In genomic region chr7:150737265-150738055, GRCh38 we compare ENCODE assay signal across 8 cellular contexts. TPM values are rescaled to one million over a fixed set of nuclear protein-coding genes. Genes with fewer than 3 reads are reported as not detected.
DNase-seq lines count a peak whose midpoint lies in the region; ATAC-seq, FAIRE-seq and TF ChIP-seq lines count a peak whose summit lies in the region.

Gene GIMAP5, plus strand, starts transcription at chr7:150737418. Its CDS starts 3,467 bp downstream, at chr7:150740885.

- FAIRE-seq in frontal cortex (lab: Jason Lieb, UNC) = no peak

- H3K4me3 Mint-ChIP-seq in GM23338 (no peak within 1 kb of the TSS), endothelial cell (ENCODE audit: unreplicated experiment) (peak within 1 kb of the TSS; percentile 94)

- H3K36me3 ChIP-seq in GM23338 (ENCODE audit: insufficient read depth) = no peaks in the 10 kb centered on the region

- H4K20me1 ChIP-seq in GM23338 (replicated peaks; ENCODE audit: insufficient read depth) = peaks cover 32% of the 10 kb centered on the region

- H3K27me3 Mint-ChIP-seq in GM23338 (ENCODE audit: insufficient read depth, low read depth, poor library complexity) = peaks cover 100% of the 10 kb centered on the region
- H3K27me3 Mint-ChIP-seq in endothelial cell (ENCODE audit: unreplicated experiment) = peaks cover 3% of the 10 kb centered on the region

- no peaks in the 10 kb centered on the region for H3K79me2 ChIP-seq in GM23338 (replicated peaks; ENCODE audit: insufficient read depth)

- no peak within 1 kb of the TSS for H3K4me2 ChIP-seq in GM23338

- no peak for ATAC-seq in GM23338
- ATAC-seq in activated CD4-positive, CD25-positive, alpha-beta regulatory T cell treated with anti-CD3 and anti-CD28 coated beads, Interleukin-2, amount 50 U/mL, for 24 hours = peak; percentile 70 to 74

- H3K4me1 Mint-ChIP-seq in GM23338 (peaks cover 8% of the 10 kb centered on the region; the same call in 1 of the 3 replicates), endothelial cell (ENCODE audit: unreplicated experiment) (peaks cover 71% of the 10 kb centered on the region)

- H3K9me2 ChIP-seq in GM23338 (ENCODE audit: insufficient read depth) = no peaks in the 10 kb centered on the region

- H3F3A ChIP-seq in GM23338 (replicated peaks; ENCODE audit: low read depth) = no peaks in the 10 kb centered on the region

- H3K4me3 ChIP-seq in GM23338 = no peak within 1 kb of the TSS

- H2AFZ ChIP-seq in GM23338 = no peak within 1 kb of the TSS

- H3K9me3 Mint-ChIP-seq in GM23338 (peaks cover 13% of the 10 kb centered on the region), endothelial cell (ENCODE audit: unreplicated experiment) (peaks cover 4% of the 10 kb centered on the region)

- no peaks in the 10 kb centered on the region for H3K4me1 ChIP-seq in GM23338 (ENCODE audit: insufficient read depth)

- DNase-seq in CD1c-positive myeloid dendritic cell (ENCODE audit: extremely low spot score) (peak; percentile 44), GM23338 (ENCODE audit: low spot score) (no peak), endothelial cell (ENCODE audit: low spot score) (no peak), GM10266 (ENCODE audit: extremely low spot score) (no peak), NCI-H1092 (lab: John Stamatoyannopoulos, UW) (no peak), frontal cortex (ENCODE audit: low spot score in 2 of 2) (no peak)
- DNase-seq in stimulated activated CD8-positive, alpha-beta memory T cell treated with anti-CD3 and anti-CD28 coated beads, Interleukin-12 subunit alpha, Interleukin-12 subunit beta, amount 100 ng/mL, for 4 hours (ENCODE audit: low read depth) = peak; percentile 39

- TF ChIP-seq CTCF in GM23338 (conservative IDR thresholded peaks at IDR 0.05; ENCODE audit: low read depth in 2 of 2) (no peak), endothelial cell (IDR thresholded peaks at IDR 0.05; ENCODE audit: unreplicated experiment) (no peak), GM10266 (IDR thresholded peaks at IDR 0.05; ENCODE audit: control insufficient read depth, insufficient read depth, low read depth, missing control alignments) (no peak)

- H3K27ac Mint-ChIP-seq in GM23338 (no peak within 1 kb of the TSS), endothelial cell (ENCODE audit: unreplicated experiment) (peak within 1 kb of the TSS; percentile 50)

- no peaks in the 10 kb centered on the region for H3K36me3 Mint-ChIP-seq in GM23338 (ENCODE audit: low read depth)
- H3K36me3 Mint-ChIP-seq in endothelial cell (ENCODE audit: low read depth, unreplicated experiment) = peaks cover 51% of the 10 kb centered on the region

- no peak within 1 kb of the TSS for H3K27ac ChIP-seq in GM23338 (ENCODE audit: low read depth)

- H3K27me3 ChIP-seq in GM23338 (ENCODE audit: insufficient read depth) = peaks cover 99% of the 10 kb centered on the region

TF ChIP-seq in GM23338, 12 proteins besides CTCF, POLR2A, EP300 and RAD21:
- TF ChIP-seq REST (IDR thresholded peaks at IDR 0.05; ENCODE audit: unreplicated experiment) (no peak), EZH2 (IDR thresholded peaks at IDR 0.05; ENCODE audit: low read depth, unreplicated experiment) (peak; percentile 18)
TF ChIP-seq in GM23338: peak in this region for 1.

RNA-seq across cellular contexts. Expression of gene GIMAP5, which starts in this region (rescaled TPM):
- total RNA-seq in GM23338 (2014; rRNA removed; shearing (Covaris generic)) = not detected in 2 replicates
- polyA plus RNA-seq in GM23338 (2016; fragmentation: Nextera tagmentation; extraction: Ambion mirVana) = not detected in 2 replicates
- total RNA-seq in endothelial cell (ENCODE audit: unreplicated experiment) = 220 TPM
- total RNA-seq in frontal cortex = 3.7 TPM

Comparison
In these comparisons a context has a peak if more than half of its experiments do, and no peak if none do; other contexts are left out.
1. RNA of gene GIMAP5 (total RNA-seq): 220 TPM in endothelial cell (single experiment); 3.7 TPM in frontal cortex (single experiment) and not detected in GM23338; every median in the first group is over 10 times any median in the second.
2. DNase-seq: peak in CD1c-positive myeloid dendritic cell (single experiment) and stimulated activated CD8-positive, alpha-beta memory T cell treated with anti-CD3 and anti-CD28 coated beads, Interleukin-12 subunit alpha, Interleukin-12 subunit beta, amount 100 ng/mL, for 4 hours (single experiment); none in GM23338 (single experiment), endothelial cell (single experiment), GM10266 (single experiment), NCI-H1092 (single experiment) and frontal cortex (0 of 2).